Comparison of ENCODE assay signal across 20 cellular contexts in genomic region chr5:146188358-146188757, GRCh38. TPM values are rescaled to one million over a fixed set of nuclear protein-coding genes. Genes with fewer than 3 reads are reported as not detected.
A peak's percentile ranks its signal among the peaks of the same experiment; 100 is the strongest.
DNase-seq lines count a peak whose midpoint lies in the region; ATAC-seq lines count a peak whose summit lies in the region.
"Had no signal": no experiment of that assay in that cellular context is flagged by ENCODE, and none has a peak within 500 bp of the region (broad histone marks: within the 10 kb centered on the region; RNA-seq: fewer than 3 reads in every experiment).

No MANE protein-coding gene starts in this region.

- DNase-seq in AG08396 (ENCODE audit: low spot score), result peak; percentile 29
- DNase-seq in HT1080 (ENCODE audit: low read depth), result peak; percentile 75
- peak; percentile 60 for DNase-seq in amniotic epithelial cell (ENCODE audit: low read depth)
- DNase-seq in glomerular visceral epithelial cell (ENCODE audit: extremely low spot score), result peak; percentile 71
- DNase-seq in COR-L47 (lab: John Stamatoyannopoulos, UW), result no peak
- no peak for DNase-seq in NCI-H446 (lab: John Stamatoyannopoulos, UW)
- no peak for DNase-seq in LoVo (ENCODE audit: low spot score)
- DNase-seq: activated CD4-positive, alpha-beta memory T cell treated with anti-CD3 and anti-CD28 coated beads, Interleukin-2, amount 10 ng/mL, durations not matched to agents 7 days and 5 days; activated naive CD8-positive, alpha-beta T cell treated with anti-CD3 and anti-CD28 coated beads for 36 hours; activated T-cell treated with anti-CD3 and anti-CD28 coated beads, Interleukin-2, amount 50 U/mL, for 72 hours; Caco-2; heart left ventricle; lower lobe of right lung; NCI-H1694; NCI-H2227 treated with DMSO at 0.1 percent for 48 hours; NK-92 treated with Interleukin-12 subunit alpha and Interleukin-12 subunit beta, amount 100 ng/mL, for 24 hours; right lobe of liver; stimulated activated naive CD8-positive, alpha-beta T cell treated with anti-CD3 and anti-CD28 coated beads, Interleukin-15, Interleukin-2, amounts not matched to agents 100 U/mL and 50 U/mL, for 24 hours had no signal

- ATAC-seq in GM21367 (IDR thresholded peaks at IDR 0.05; ENCODE audit: unreplicated experiment), result no peak
- ATAC-seq: activated T-cell treated with anti-CD3 and anti-CD28 coated beads, Interleukin-2, amount 50 U/mL, for 72 hours; heart left ventricle; lower lobe of right lung; right lobe of liver; Right ventricle myocardium inferior; stimulated activated naive CD8-positive, alpha-beta T cell treated with anti-CD3 and anti-CD28 coated beads, Interleukin-15, Interleukin-2, amounts not matched to agents 100 U/mL and 50 U/mL, for 24 hours had no signal

RNA-seq across cellular contexts. Expression of gene LARS1, which starts 5.9 kb away (rescaled TPM):
- 118 and 138 TPM in 2 replicates for total RNA-seq in HT1080 (2014; rRNA removed; shearing (Covaris generic))
- polyA plus RNA-seq in HT1080 (2015; cell fraction: cytosol; rRNA removed), result 77.4 and 85.9 TPM in 2 replicates
- polyA plus RNA-seq in HT1080 (2015; cell fraction: nucleus; rRNA removed), result 305 and 326 TPM in 2 replicates

RNA-seq across cellular contexts. Expression of gene RBM27, which starts 15.0 kb away (rescaled TPM):
- total RNA-seq in HT1080 (2014; rRNA removed; shearing (Covaris generic)), result 16.1 and 21.9 TPM in 2 replicates
- 12.3 and 13.9 TPM in 2 replicates for polyA plus RNA-seq in HT1080 (2015; cell fraction: cytosol; rRNA removed)
- 13.3 TPM in 2 replicates for polyA plus RNA-seq in HT1080 (2015; cell fraction: nucleus; rRNA removed)

Comparison
In these comparisons a context has a peak if more than half of its experiments do, and no peak if none do; other contexts are left out.
1. DNase-seq: peak in AG08396 (single experiment), HT1080 (single experiment), amniotic epithelial cell (single experiment) and glomerular visceral epithelial cell (single experiment); none in COR-L47 (single experiment), NCI-H446 (0 of 2) and LoVo (single experiment).